In the genomic region with DNA sequence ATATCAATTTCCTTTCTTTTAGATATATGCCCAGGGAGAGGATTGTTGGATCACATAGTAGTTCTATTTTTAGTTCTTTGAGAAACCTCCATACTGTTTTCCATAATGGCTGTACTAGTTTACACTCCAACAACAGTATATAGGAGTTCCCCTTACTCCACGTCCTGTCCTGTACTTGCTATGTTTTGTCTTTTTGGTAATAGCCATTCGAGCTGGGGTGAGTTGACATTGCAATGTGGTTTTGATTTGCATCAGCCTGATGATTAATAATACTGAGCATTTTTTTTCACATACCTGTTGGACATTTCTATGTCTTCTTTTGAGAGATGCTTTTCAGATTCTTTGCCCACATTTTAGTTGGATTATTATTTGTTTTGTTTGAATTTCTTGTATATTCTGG, we compare ENCODE assay signal across 34 cellular contexts.
"Had no signal": no experiment of that assay in that cellular context is flagged by ENCODE, and none has a peak within 500 bp of the region (broad histone marks: within the 10 kb centered on the region; RNA-seq: fewer than 3 reads in every experiment).

No MANE protein-coding gene starts in this region.

- H3K4me3 Mint-ChIP-seq: activated CD4-positive, alpha-beta T cell treated with anti-CD3 and anti-CD28 coated beads, Interleukin-2, amount 10 ng/mL, durations not matched to agents 24 days and 14 days; activated CD8-positive, alpha-beta T cell treated with anti-CD3 and anti-CD28 coated beads for 36 hours; activated naive CD4-positive, alpha-beta T cell treated with anti-CD3 and anti-CD28 coated beads for 36 hours; activated T-cell treated with anti-CD3 and anti-CD28 coated beads, Interleukin-2, amount 50 U/mL, for 24 hours; brain; central memory CD8-positive, alpha-beta T cell; T-helper 1 cell treated with Interleukin-12 subunit alpha and Interleukin-12 subunit beta and Interleukin-4 antibody, amounts not matched to agents 30 μg/mL and 1 μg/mL, for 36 hours; T-helper 2 cell treated with Interferon-gamma antibody and Interleukin-4, amounts not matched to agents 5 μg/mL and 100 μg/mL, for 36 hours had no signal

- H3K27ac Mint-ChIP-seq: activated CD4-positive, alpha-beta T cell treated with anti-CD3 and anti-CD28 coated beads, Interleukin-2, amount 10 ng/mL, durations not matched to agents 24 days and 14 days; activated CD8-positive, alpha-beta T cell treated with anti-CD3 and anti-CD28 coated beads for 36 hours; activated naive CD4-positive, alpha-beta T cell treated with anti-CD3 and anti-CD28 coated beads for 36 hours; activated naive CD4-positive, alpha-beta T cell treated with anti-CD3 and anti-CD28 coated beads, Interleukin-2, amount 50 U/mL, for 72 hours; activated T-cell treated with anti-CD3 and anti-CD28 coated beads, Interleukin-2, amount 50 U/mL, for 24 hours; activated T-helper 2 cell treated with anti-CD3 and anti-CD28 coated beads, Interferon-gamma antibody, Interleukin-2, Interleukin-4, amounts not matched to agents 10 μg/mL and 5 μg/mL and 100 μg/mL, durations not matched to agents 14 hours and 24 hours and 36 hours; brain; T-helper 1 cell treated with Interleukin-12 subunit alpha and Interleukin-12 subunit beta and Interleukin-4 antibody, amounts not matched to agents 30 μg/mL and 1 μg/mL, for 36 hours; T-helper 2 cell treated with Interferon-gamma antibody and Interleukin-4, amounts not matched to agents 5 μg/mL and 100 μg/mL, for 36 hours had no signal

- ATAC-seq: activated CD8-positive, alpha-beta T cell treated with anti-CD3 and anti-CD28 coated beads for 36 hours; activated naive CD4-positive, alpha-beta T cell treated with anti-CD3 and anti-CD28 coated beads, Interleukin-2, amount 50 U/mL, for 72 hours; K562; PC-3; Right ventricle myocardium inferior had no signal

- H3K27me3 Mint-ChIP-seq: activated CD4-positive, alpha-beta T cell treated with anti-CD3 and anti-CD28 coated beads, Interleukin-2, amount 10 ng/mL, durations not matched to agents 24 days and 14 days; brain had no signal

- H3K36me3 ChIP-seq: adrenal gland, cardiac muscle cell, MG63, Peyer's patch had no signal

- DNase-seq: activated CD4-positive, alpha-beta T cell treated with anti-CD3 and anti-CD28 coated beads, Interleukin-2, amount 10 ng/mL, durations not matched to agents 24 days and 14 days; activated CD4-positive, alpha-beta T cell treated with anti-CD3 and anti-CD28 coated beads, Interleukin-2, amount 50 U/mL, for 4 hours; activated CD8-positive, alpha-beta T cell treated with anti-CD3 and anti-CD28 coated beads for 36 hours; activated gamma-delta T cell treated with Interleukin-2 at 50 U/mL for 16 hours; activated naive CD4-positive, alpha-beta T cell treated with anti-CD3 and anti-CD28 coated beads for 36 hours; activated T-cell treated with anti-CD3 and anti-CD28 coated beads, Interleukin-2, amount 50 U/mL, for 24 hours; adrenal gland; IMR-90; MG63; NCI-H1048; NCI-H1105 treated with DMSO at 0.1 percent for 48 hours; NCI-H1436; NCI-H1694; NCI-H1930; NCI-H2081 treated with DMSO at 0.1 percent for 48 hours; NCI-H226; NCI-H446 treated with DMSO at 0.1 percent for 48 hours; NCI-H524; NCI-H748 treated with DMSO at 0.1 percent for 48 hours; NK-92 treated with Interleukin-12 subunit alpha and Interleukin-12 subunit beta, amount 100 ng/mL, for 24 hours; PC-3; Peyer's patch; RPMI8226; SIG-M5 had no signal

- H3K27ac ChIP-seq: adrenal gland, cardiac muscle cell, Peyer's patch, SK-N-MC had no signal

- H3K4me1 Mint-ChIP-seq: activated CD4-positive, alpha-beta T cell treated with anti-CD3 and anti-CD28 coated beads, Interleukin-2, amount 10 ng/mL, durations not matched to agents 24 days and 14 days; brain; central memory CD8-positive, alpha-beta T cell had no signal

- H3K4me1 ChIP-seq: adrenal gland, Peyer's patch had no signal

- H3K9me3 Mint-ChIP-seq: activated CD4-positive, alpha-beta T cell treated with anti-CD3 and anti-CD28 coated beads, Interleukin-2, amount 10 ng/mL, durations not matched to agents 24 days and 14 days; activated CD8-positive, alpha-beta T cell treated with anti-CD3 and anti-CD28 coated beads for 36 hours; activated naive CD4-positive, alpha-beta T cell treated with anti-CD3 and anti-CD28 coated beads for 36 hours; activated naive CD4-positive, alpha-beta T cell treated with anti-CD3 and anti-CD28 coated beads, Interleukin-2, amount 50 U/mL, for 72 hours; activated T-cell treated with anti-CD3 and anti-CD28 coated beads, Interleukin-2, amount 50 U/mL, for 24 hours; activated T-helper 2 cell treated with anti-CD3 and anti-CD28 coated beads, Interferon-gamma antibody, Interleukin-2, Interleukin-4, amounts not matched to agents 10 μg/mL and 5 μg/mL and 100 μg/mL, durations not matched to agents 14 hours and 24 hours and 36 hours; brain; central memory CD8-positive, alpha-beta T cell; T-helper 1 cell treated with Interleukin-12 subunit alpha and Interleukin-12 subunit beta and Interleukin-4 antibody, amounts not matched to agents 30 μg/mL and 1 μg/mL, for 36 hours; T-helper 2 cell treated with Interferon-gamma antibody and Interleukin-4, amounts not matched to agents 5 μg/mL and 100 μg/mL, for 36 hours had no signal

- H3K4me3 ChIP-seq: adrenal gland, cardiac muscle cell, K562, MG63, Peyer's patch, SK-N-MC had no signal

- H3K9me3 ChIP-seq: adrenal gland, MG63 had no signal

- H3K36me3 Mint-ChIP-seq: activated naive CD4-positive, alpha-beta T cell treated with anti-CD3 and anti-CD28 coated beads, Interleukin-2, amount 50 U/mL, for 72 hours; brain had no signal

- H3K27me3 ChIP-seq: adrenal gland, MG63, Peyer's patch had no signal
